ENCODE assay signal across 1 cellular context in the genomic region with DNA sequence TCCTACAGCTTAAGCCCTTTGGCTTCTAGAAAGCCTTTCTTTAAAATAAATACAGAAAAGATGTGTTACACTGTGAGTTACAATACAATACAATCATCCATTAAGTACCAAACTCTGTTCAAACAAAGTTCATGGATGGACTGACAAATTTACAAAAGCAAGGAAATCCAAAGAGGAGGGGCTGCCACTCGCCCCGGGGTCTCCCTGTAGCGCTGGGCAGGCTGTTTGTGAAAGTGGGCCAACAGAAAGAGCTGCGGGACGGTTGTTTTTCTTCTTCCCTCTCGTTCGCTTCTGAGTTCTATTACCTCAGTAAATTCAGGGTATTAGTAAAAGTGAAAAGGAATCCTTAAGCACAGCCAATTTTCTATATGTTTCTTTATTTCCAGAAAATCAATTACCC.
TF ChIP-seq lines count a peak whose summit lies in the region.

No MANE protein-coding gene starts in this region.

TF ChIP-seq in WTC11, 78 proteins besides CTCF, POLR2A, EP300 and RAD21 (continued from another document):
- no peak for TF ChIP-seq NFE2L1 (CRISPR knock-in tag; IDR thresholded peaks at IDR 0.05)
- no peak for TF ChIP-seq OVOL2 (CRISPR knock-in tag; IDR thresholded peaks at IDR 0.05; ENCODE audit: borderline replicate concordance)
- no peak for TF ChIP-seq ZNF317 (CRISPR knock-in tag; IDR thresholded peaks at IDR 0.05; ENCODE audit: borderline replicate concordance, low read depth)
- no peak for TF ChIP-seq FOXK1 (CRISPR knock-in tag; IDR thresholded peaks at IDR 0.05)
- TF ChIP-seq, protein P1, sequence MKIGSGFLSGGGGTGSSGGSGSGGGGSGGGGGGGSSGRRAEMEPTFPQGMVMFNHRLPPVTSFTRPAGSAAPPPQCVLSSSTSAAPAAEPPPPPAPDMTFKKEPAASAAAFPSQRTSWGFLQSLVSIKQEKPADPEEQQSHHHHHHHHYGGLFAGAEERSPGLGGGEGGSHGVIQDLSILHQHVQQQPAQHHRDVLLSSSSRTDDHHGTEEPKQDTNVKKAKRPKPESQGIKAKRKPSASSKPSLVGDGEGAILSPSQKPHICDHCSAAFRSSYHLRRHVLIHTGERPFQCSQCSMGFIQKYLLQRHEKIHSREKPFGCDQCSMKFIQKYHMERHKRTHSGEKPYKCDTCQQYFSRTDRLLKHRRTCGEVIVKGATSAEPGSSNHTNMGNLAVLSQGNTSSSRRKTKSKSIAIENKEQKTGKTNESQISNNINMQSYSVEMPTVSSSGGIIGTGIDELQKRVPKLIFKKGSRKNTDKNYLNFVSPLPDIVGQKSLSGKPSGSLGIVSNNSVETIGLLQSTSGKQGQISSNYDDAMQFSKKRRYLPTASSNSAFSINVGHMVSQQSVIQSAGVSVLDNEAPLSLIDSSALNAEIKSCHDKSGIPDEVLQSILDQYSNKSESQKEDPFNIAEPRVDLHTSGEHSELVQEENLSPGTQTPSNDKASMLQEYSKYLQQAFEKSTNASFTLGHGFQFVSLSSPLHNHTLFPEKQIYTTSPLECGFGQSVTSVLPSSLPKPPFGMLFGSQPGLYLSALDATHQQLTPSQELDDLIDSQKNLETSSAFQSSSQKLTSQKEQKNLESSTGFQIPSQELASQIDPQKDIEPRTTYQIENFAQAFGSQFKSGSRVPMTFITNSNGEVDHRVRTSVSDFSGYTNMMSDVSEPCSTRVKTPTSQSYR (CRISPR knock-in tag; IDR thresholded peaks at IDR 0.05), result no peak
- TF ChIP-seq, protein P2, sequence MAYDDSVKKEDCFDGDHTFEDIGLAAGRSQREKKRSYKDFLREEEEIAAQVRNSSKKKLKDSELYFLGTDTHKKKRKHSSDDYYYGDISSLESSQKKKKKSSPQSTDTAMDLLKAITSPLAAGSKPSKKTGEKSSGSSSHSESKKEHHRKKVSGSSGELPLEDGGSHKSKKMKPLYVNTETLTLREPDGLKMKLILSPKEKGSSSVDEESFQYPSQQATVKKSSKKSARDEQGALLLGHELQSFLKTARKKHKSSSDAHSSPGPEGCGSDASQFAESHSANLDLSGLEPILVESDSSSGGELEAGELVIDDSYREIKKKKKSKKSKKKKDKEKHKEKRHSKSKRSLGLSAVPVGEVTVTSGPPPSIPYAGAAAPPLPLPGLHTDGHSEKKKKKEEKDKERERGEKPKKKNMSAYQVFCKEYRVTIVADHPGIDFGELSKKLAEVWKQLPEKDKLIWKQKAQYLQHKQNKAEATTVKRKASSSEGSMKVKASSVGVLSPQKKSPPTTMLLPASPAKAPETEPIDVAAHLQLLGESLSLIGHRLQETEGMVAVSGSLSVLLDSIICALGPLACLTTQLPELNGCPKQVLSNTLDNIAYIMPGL (CRISPR knock-in tag; IDR thresholded peaks at IDR 0.05), result no peak
